In genomic region chr5:1043327-1043726, GRCh38 we compare ENCODE assay signal across 17 cellular contexts. TPM values are rescaled to one million over a fixed set of nuclear protein-coding genes. Genes with fewer than 3 reads are reported as not detected.
A peak's percentile ranks its signal among the peaks of the same experiment; 100 is the strongest.
DNase-seq lines count a peak whose midpoint lies in the region; ATAC-seq, FAIRE-seq and TF ChIP-seq lines count a peak whose summit lies in the region.
"Had no signal": no experiment of that assay in that cellular context is flagged by ENCODE, and none has a peak within 500 bp of the region (broad histone marks: within the 10 kb centered on the region; RNA-seq: fewer than 3 reads in every experiment).

No MANE protein-coding gene starts in this region.

- TF ChIP-seq CTCF in natural killer cell (IDR thresholded peaks at IDR 0.05) = no peak

- no peak for ATAC-seq in natural killer cell treated with Interleukin-12 subunit alpha and Interleukin-12 subunit beta and Interleukin-15 and Interleukin-18, amount 100 ng/mL, for 72 hours
- ATAC-seq in natural killer cell (no peak), memory B cell (ENCODE audit: low read depth) (no peak)
- ATAC-seq: GM23338, HepG2 had no signal

- H3K27ac Mint-ChIP-seq in natural killer cell treated with Interleukin-12 subunit alpha and Interleukin-12 subunit beta and Interleukin-15 and Interleukin-18, amount 100 ng/mL, for 72 hours = peak overlapping the region; percentile 4 to 8
- H3K27ac Mint-ChIP-seq in natural killer cell = peak overlapping the region in 1 of 2 donors; percentile 66
- H3K27ac Mint-ChIP-seq in activated T-helper 2 cell treated with anti-CD3 and anti-CD28 coated beads, Interferon-gamma antibody, Interleukin-2, Interleukin-4, amounts not matched to agents 10 μg/mL and 5 μg/mL and 100 μg/mL, durations not matched to agents 14 hours and 24 hours and 36 hours = peak overlapping the region; percentile 43
- H3K27ac Mint-ChIP-seq in memory B cell = peak overlapping the region; percentile 17
- H3K27ac Mint-ChIP-seq: CD4-positive, alpha-beta T cell; GM23338; IgD-negative memory B cell had no signal

- H3K27me3 Mint-ChIP-seq in natural killer cell treated with Interleukin-12 subunit alpha and Interleukin-12 subunit beta and Interleukin-15 and Interleukin-18, amount 100 ng/mL, for 72 hours = no peaks in the 10 kb centered on the region
- H3K27me3 Mint-ChIP-seq in natural killer cell (ENCODE audit: low read depth in 2 of 2) (no peaks in the 10 kb centered on the region), memory B cell (peaks cover 3% of the 10 kb centered on the region)
- H3K27me3 Mint-ChIP-seq in activated T-helper 2 cell treated with anti-CD3 and anti-CD28 coated beads, Interferon-gamma antibody, Interleukin-2, Interleukin-4, amounts not matched to agents 10 μg/mL and 5 μg/mL and 100 μg/mL, durations not matched to agents 14 hours and 24 hours and 36 hours (ENCODE audit: low read depth) = no peaks in the 10 kb centered on the region
- H3K27me3 Mint-ChIP-seq: CD4-positive, alpha-beta T cell; IgD-negative memory B cell had no signal

- peaks cover 74 to 80% of the 10 kb centered on the region in 2 donors for H3K4me1 Mint-ChIP-seq in natural killer cell treated with Interleukin-12 subunit alpha and Interleukin-12 subunit beta and Interleukin-15 and Interleukin-18, amount 100 ng/mL, for 72 hours (ENCODE audit: low read depth in 2 of 2)
- H3K4me1 Mint-ChIP-seq in natural killer cell (peaks cover 0 to 77% of the 10 kb centered on the region in 2 donors), memory B cell (peaks cover 64% of the 10 kb centered on the region)
- H3K4me1 Mint-ChIP-seq in activated T-helper 2 cell treated with anti-CD3 and anti-CD28 coated beads, Interferon-gamma antibody, Interleukin-2, Interleukin-4, amounts not matched to agents 10 μg/mL and 5 μg/mL and 100 μg/mL, durations not matched to agents 14 hours and 24 hours and 36 hours (ENCODE audit: low read depth) = no peaks in the 10 kb centered on the region

- no peak for DNase-seq in natural killer cell treated with Interleukin-12 subunit alpha and Interleukin-12 subunit beta and Interleukin-15 and Interleukin-18, amount 100 ng/mL, for 72 hours (ENCODE audit: low spot score)
- DNase-seq in natural killer cell = no peak
- DNase-seq in activated T-helper 2 cell treated with anti-CD3 and anti-CD28 coated beads, Interferon-gamma antibody, Interleukin-2, Interleukin-4, amounts not matched to agents 10 μg/mL and 5 μg/mL and 100 μg/mL, durations not matched to agents 14 hours and 24 hours and 36 hours (ENCODE audit: low spot score) = no peak
- no peak for DNase-seq in memory B cell (ENCODE audit: low spot score in 2 of 2)
- no peak for DNase-seq in activated CD8-positive, alpha-beta memory T cell treated with anti-CD3 and anti-CD28 coated beads for 24 hours
- no peak for DNase-seq in GM19239 (ENCODE audit: insufficient read length, low spot score)
- DNase-seq: AML-193; Caco-2; CD4-positive, alpha-beta T cell; HCEC 1CT had no signal

- no peak overlapping the region for H3K4me3 Mint-ChIP-seq in natural killer cell treated with Interleukin-12 subunit alpha and Interleukin-12 subunit beta and Interleukin-15 and Interleukin-18, amount 100 ng/mL, for 72 hours
- no peak overlapping the region for H3K4me3 Mint-ChIP-seq in natural killer cell
- H3K4me3 Mint-ChIP-seq in activated T-helper 2 cell treated with anti-CD3 and anti-CD28 coated beads, Interferon-gamma antibody, Interleukin-2, Interleukin-4, amounts not matched to agents 10 μg/mL and 5 μg/mL and 100 μg/mL, durations not matched to agents 14 hours and 24 hours and 36 hours (ENCODE audit: low read depth) = no peak overlapping the region
- H3K4me3 Mint-ChIP-seq in memory B cell = no peak overlapping the region
- H3K4me3 Mint-ChIP-seq: CD4-positive, alpha-beta T cell; GM23338; IgD-negative memory B cell had no signal

- peaks cover 76% of the 10 kb centered on the region for H3K9me3 Mint-ChIP-seq in natural killer cell treated with Interleukin-12 subunit alpha and Interleukin-12 subunit beta and Interleukin-15 and Interleukin-18, amount 100 ng/mL, for 72 hours
- peaks cover 67 to 75% of the 10 kb centered on the region in 2 donors for H3K9me3 Mint-ChIP-seq in natural killer cell
- peaks cover 81% of the 10 kb centered on the region for H3K9me3 Mint-ChIP-seq in activated T-helper 2 cell treated with anti-CD3 and anti-CD28 coated beads, Interferon-gamma antibody, Interleukin-2, Interleukin-4, amounts not matched to agents 10 μg/mL and 5 μg/mL and 100 μg/mL, durations not matched to agents 14 hours and 24 hours and 36 hours
- H3K9me3 Mint-ChIP-seq in memory B cell = peaks cover 72% of the 10 kb centered on the region

- intact Hi-C loops in natural killer cell (cut with micrococcal nuclease) = no loop called here
- intact Hi-C loops in activated T-helper 2 cell treated with anti-CD3 and anti-CD28 coated beads, Interferon-gamma antibody, Interleukin-2, Interleukin-4, amounts not matched to agents 10 μg/mL and 5 μg/mL and 100 μg/mL, durations not matched to agents 14 hours and 24 hours and 36 hours (cut with micrococcal nuclease) = no loop called here

- peaks cover 72% of the 10 kb centered on the region for H3K36me3 Mint-ChIP-seq in natural killer cell treated with Interleukin-12 subunit alpha and Interleukin-12 subunit beta and Interleukin-15 and Interleukin-18, amount 100 ng/mL, for 72 hours
- H3K36me3 Mint-ChIP-seq in natural killer cell (no peaks in the 10 kb centered on the region), memory B cell (no peaks in the 10 kb centered on the region)
- peaks cover 76% of the 10 kb centered on the region for H3K36me3 Mint-ChIP-seq in activated T-helper 2 cell treated with anti-CD3 and anti-CD28 coated beads, Interferon-gamma antibody, Interleukin-2, Interleukin-4, amounts not matched to agents 10 μg/mL and 5 μg/mL and 100 μg/mL, durations not matched to agents 14 hours and 24 hours and 36 hours (ENCODE audit: low read depth)
- H3K36me3 Mint-ChIP-seq: IgD-negative memory B cell had no signal

- no peak for FAIRE-seq in GM19239 (lab: Jason Lieb, UNC)
- FAIRE-seq: A204.1, D721Med, G401.6, H54, HepG2 had no signal

RNA-seq across cellular contexts. Expression of gene NKD2, which starts 34.7 kb away (rescaled TPM):
- total RNA-seq in natural killer cell treated with Interleukin-12 subunit alpha and Interleukin-12 subunit beta and Interleukin-15 and Interleukin-18, amount 100 ng/mL, for 72 hours = under 1 TPM in 1 of 2 donors, not detected in 1; 0.53 TPM
- not detected for total RNA-seq in natural killer cell
- 14.4 TPM in 2 replicates for total RNA-seq in activated T-helper 2 cell treated with anti-CD3 and anti-CD28 coated beads, Interferon-gamma antibody, Interleukin-2, Interleukin-4, amounts not matched to agents 10 μg/mL and 5 μg/mL and 100 μg/mL, durations not matched to agents 14 hours and 24 hours and 36 hours

Comparison
In these comparisons a context has a peak if more than half of its experiments do, and no peak if none do; other contexts are left out.
1. RNA of gene NKD2, which starts 34.7 kb away (total RNA-seq): 14.4 TPM in activated T-helper 2 cell treated with anti-CD3 and anti-CD28 coated beads, Interferon-gamma antibody, Interleukin-2, Interleukin-4, amounts not matched to agents 10 μg/mL and 5 μg/mL and 100 μg/mL, durations not matched to agents 14 hours and 24 hours and 36 hours; 0.53 TPM in natural killer cell treated with Interleukin-12 subunit alpha and Interleukin-12 subunit beta and Interleukin-15 and Interleukin-18, amount 100 ng/mL, for 72 hours and not detected in natural killer cell; every median in the first group is over 10 times any median in the second.